Comparison of ENCODE assay signal across 9 cellular contexts in genomic region chrX:113929004-113929403, GRCh38.
DNase-seq lines count a peak whose midpoint lies in the region; ATAC-seq, FAIRE-seq and TF ChIP-seq lines count a peak whose summit lies in the region.
"Had no signal": no experiment of that assay in that cellular context is flagged by ENCODE, and none has a peak within 500 bp of the region (broad histone marks: within the 10 kb centered on the region; RNA-seq: fewer than 3 reads in every experiment).

No MANE protein-coding gene starts in this region.

- H3K4me3 Mint-ChIP-seq in progenitor cell of endocrine pancreas (ENCODE audit: low read depth), result no peak overlapping the region
- H3K4me3 Mint-ChIP-seq in activated T-cell treated with anti-CD3 and anti-CD28 coated beads, Interleukin-2, amount 50 U/mL, for 24 hours, result no peak overlapping the region

- peaks cover 2% of the 10 kb centered on the region for H3K36me3 Mint-ChIP-seq in progenitor cell of endocrine pancreas (ENCODE audit: insufficient read depth)
- H3K36me3 Mint-ChIP-seq in activated T-cell treated with anti-CD3 and anti-CD28 coated beads, Interleukin-2, amount 50 U/mL, for 24 hours (ENCODE audit: low read depth), result no peaks in the 10 kb centered on the region

- H3K9me3 Mint-ChIP-seq in progenitor cell of endocrine pancreas (ENCODE audit: low read depth), result peaks cover 16% of the 10 kb centered on the region
- no peaks in the 10 kb centered on the region for H3K9me3 Mint-ChIP-seq in activated T-cell treated with anti-CD3 and anti-CD28 coated beads, Interleukin-2, amount 50 U/mL, for 24 hours

- peak; percentile 76 for ATAC-seq in GM19395 (IDR thresholded peaks at IDR 0.05; ENCODE audit: unreplicated experiment)
- ATAC-seq in HG02623 (IDR thresholded peaks at IDR 0.05; ENCODE audit: unreplicated experiment), result no peak

- TF ChIP-seq CTCF in progenitor cell of endocrine pancreas (IDR thresholded peaks at IDR 0.05; ENCODE audit: unreplicated experiment), result peak; percentile 84

- DNase-seq in AG08395 (ENCODE audit: low spot score) (peak; percentile 35), NCI-H524 (lab: John Stamatoyannopoulos, UW) (peak; percentile 52 to 84), progenitor cell of endocrine pancreas (ENCODE audit: low spot score, unreplicated experiment) (peak; percentile 38)
- DNase-seq in central memory CD4-positive, alpha-beta T cell, result no peak
- no peak for DNase-seq in activated T-cell treated with anti-CD3 and anti-CD28 coated beads, Interleukin-2, amount 50 U/mL, for 24 hours

- peak; percentile 70 for FAIRE-seq in colon (lab: Jason Lieb, UNC)
- FAIRE-seq: endometrium had no signal

- no peaks in the 10 kb centered on the region for H3K27me3 Mint-ChIP-seq in progenitor cell of endocrine pancreas
- peaks cover 11% of the 10 kb centered on the region for H3K27me3 Mint-ChIP-seq in activated T-cell treated with anti-CD3 and anti-CD28 coated beads, Interleukin-2, amount 50 U/mL, for 24 hours

- H3K4me1 Mint-ChIP-seq in progenitor cell of endocrine pancreas (ENCODE audit: low read depth), result no peaks in the 10 kb centered on the region
- no peaks in the 10 kb centered on the region for H3K4me1 Mint-ChIP-seq in activated T-cell treated with anti-CD3 and anti-CD28 coated beads, Interleukin-2, amount 50 U/mL, for 24 hours (ENCODE audit: low read depth)

- H3K27ac Mint-ChIP-seq in progenitor cell of endocrine pancreas, result no peak overlapping the region
- H3K27ac Mint-ChIP-seq in activated T-cell treated with anti-CD3 and anti-CD28 coated beads, Interleukin-2, amount 50 U/mL, for 24 hours, result no peak overlapping the region

Comparison
In these comparisons a context has a peak if more than half of its experiments do, and no peak if none do; other contexts are left out.
1. DNase-seq: peak in AG08395 (single experiment), NCI-H524 (2 of 2) and progenitor cell of endocrine pancreas (single experiment); none in central memory CD4-positive, alpha-beta T cell (single experiment) and activated T-cell treated with anti-CD3 and anti-CD28 coated beads, Interleukin-2, amount 50 U/mL, for 24 hours (single experiment).